In the genomic region with DNA sequence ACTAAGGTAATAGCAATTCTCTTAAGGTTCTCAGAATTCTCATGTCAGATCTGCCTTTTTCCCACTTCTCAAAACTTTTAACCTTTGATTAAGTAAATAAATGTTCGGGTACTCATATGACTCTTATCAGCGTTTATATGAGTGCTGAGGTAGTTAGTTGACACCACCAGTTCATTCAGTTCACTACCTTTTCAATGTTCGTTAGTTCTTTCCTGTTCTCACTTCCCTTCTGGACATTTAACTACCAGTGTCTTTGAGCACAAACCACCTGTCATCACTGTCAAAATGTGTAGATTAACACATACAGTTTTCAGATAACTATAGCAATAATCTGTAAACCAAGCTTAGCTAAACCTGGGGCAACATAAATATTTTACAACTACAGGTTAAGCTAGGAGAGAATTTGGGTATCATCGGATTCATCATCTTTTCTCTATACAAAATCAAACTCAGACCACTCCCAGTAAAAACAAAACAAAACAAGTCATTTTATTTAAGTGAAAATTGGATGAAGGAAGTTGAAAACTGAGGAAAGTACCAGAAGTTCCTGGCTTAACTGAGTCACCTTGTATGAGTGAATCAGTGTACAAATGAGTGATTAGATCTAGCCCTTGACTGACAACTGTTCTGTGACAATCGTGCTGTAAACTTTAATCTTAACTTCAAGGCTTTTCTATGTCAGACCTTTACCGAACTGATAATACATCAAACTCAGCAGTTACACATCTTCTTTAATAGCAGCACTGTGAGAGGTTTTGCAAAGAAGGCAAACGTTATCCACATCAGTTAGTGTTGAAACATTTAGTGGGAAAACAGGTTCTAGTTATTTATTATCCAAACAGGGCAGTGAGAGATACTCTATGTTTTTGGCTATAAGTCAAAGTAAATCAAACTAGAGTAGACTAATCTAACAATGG, we compare ENCODE assay signal across 9 cellular contexts.
DNase-seq lines count a peak whose midpoint lies in the region; ATAC-seq and FAIRE-seq lines count a peak whose summit lies in the region.
"Had no signal": no experiment of that assay in that cellular context is flagged by ENCODE, and none has a peak within 500 bp of the region (broad histone marks: within the 10 kb centered on the region; RNA-seq: fewer than 3 reads in every experiment).

No MANE protein-coding gene starts in this region.

- peak; percentile 89 for FAIRE-seq in GM18507 (lab: Jason Lieb, UNC)

- ATAC-seq in GM21515 (IDR thresholded peaks at IDR 0.05; ENCODE audit: unreplicated experiment) = peak; percentile 91
- peak; percentile 91 for ATAC-seq in HG03432 (IDR thresholded peaks at IDR 0.05; ENCODE audit: unreplicated experiment)

- DNase-seq in GM18507 (ENCODE audit: extremely low spot score, insufficient read length, low read depth) = peak; percentile 4
- peak; percentile 28 for DNase-seq in left kidney (ENCODE audit: low read depth, low spot score)
- DNase-seq in DMS114 treated with DMSO at 0.1 percent for 48 hours (lab: John Stamatoyannopoulos, UW; ENCODE audit: unreplicated experiment) = no peak
- DNase-seq in Ammon's horn (ENCODE audit: low spot score) = no peak
- no peak for DNase-seq in AG08395 (ENCODE audit: low spot score)
- DNase-seq in SW480 (ENCODE audit: low spot score) = no peak
- DNase-seq: NCI-H226 had no signal

Comparison
In these comparisons a context has a peak if more than half of its experiments do, and no peak if none do; other contexts are left out.
1. DNase-seq: peak in GM18507 (single experiment) and left kidney (single experiment); none in DMS114 treated with DMSO at 0.1 percent for 48 hours (single experiment), Ammon's horn (single experiment), AG08395 (single experiment) and SW480 (single experiment).